7 cellular contexts compared by ENCODE assay signal in the genomic region with DNA sequence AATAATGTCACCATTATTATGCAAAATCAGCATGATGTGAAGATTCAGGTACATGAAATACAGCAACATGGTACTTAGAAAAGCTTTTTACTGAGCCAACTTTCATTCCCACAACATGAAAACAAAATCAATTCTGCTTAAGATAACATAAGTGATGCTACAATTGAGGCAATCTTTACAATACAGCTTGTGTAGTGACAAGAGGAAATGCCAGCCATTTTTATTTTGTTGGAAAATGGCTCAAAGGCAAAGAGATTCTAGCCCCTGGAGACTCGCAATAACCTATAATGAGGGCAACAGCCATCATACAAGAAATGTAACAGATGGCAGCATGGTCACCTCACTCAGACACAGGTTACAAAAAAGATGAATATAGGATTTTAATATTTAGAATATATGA.
"Had no signal": no experiment of that assay in that cellular context is flagged by ENCODE, and none has a peak within 500 bp of the region (broad histone marks: within the 10 kb centered on the region; RNA-seq: fewer than 3 reads in every experiment).

No MANE protein-coding gene starts in this region.

- DNase-seq: GM23248, GOT3, H7, HFFc6, IMR-90 had no signal

- H3K9me3 ChIP-seq: HAP-1 had no signal

- H3K9ac ChIP-seq: GM23248 had no signal

- H3K27ac ChIP-seq: GM23248 had no signal

- H3K36me3 ChIP-seq: HAP-1 had no signal

- H2AFZ ChIP-seq: GM23248 had no signal

- ATAC-seq: HCT116 had no signal

- H3K4me3 ChIP-seq: GM23248, HAP-1 had no signal
